In the genomic region with DNA sequence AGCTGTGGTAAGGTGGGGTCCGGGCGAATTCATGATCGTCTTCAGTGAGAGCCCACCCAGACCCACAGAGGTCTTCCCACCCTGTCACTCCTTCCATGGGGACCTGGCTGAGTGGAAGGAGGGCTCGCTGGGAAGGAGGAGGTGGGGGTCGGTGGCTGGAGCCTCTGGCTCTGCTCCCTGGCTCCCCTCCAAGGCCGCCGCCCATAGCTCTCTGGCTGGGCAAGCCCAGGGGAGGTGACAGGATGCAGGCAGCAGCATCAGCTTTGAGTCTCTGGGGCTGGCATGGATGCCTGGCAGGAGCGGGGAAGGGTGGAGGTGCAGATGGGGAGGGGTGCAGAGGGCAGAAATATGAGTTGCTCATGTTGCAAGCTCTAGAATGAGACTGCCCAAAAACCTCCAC, we compare ENCODE assay signal across 23 cellular contexts.
"Had no signal": no experiment of that assay in that cellular context is flagged by ENCODE, and none has a peak within 500 bp of the region (broad histone marks: within the 10 kb centered on the region; RNA-seq: fewer than 3 reads in every experiment).

No MANE protein-coding gene starts in this region.

- H3K36me3 ChIP-seq: gastrocnemius medialis, lower lobe of right lung, prostate gland, right atrium auricular region, suprapubic skin, transverse colon, upper lobe of right lung, uterus had no signal

- H3K9me3 ChIP-seq: gastrocnemius medialis, lower lobe of right lung, prostate gland, right atrium auricular region, suprapubic skin, transverse colon, upper lobe of right lung, uterus had no signal

- FAIRE-seq: keratinocyte had no signal

- H3K4me2 ChIP-seq: smooth muscle cell had no signal

- H3K27me3 ChIP-seq: uterus had no signal

- DNase-seq: effector CD8-positive, alpha-beta T cell; endodermal cell; foreskin fibroblast; gastrocnemius medialis; head of caudate nucleus; left ventricle myocardium superior; natural killer cell; stimulated activated CD4-positive, alpha-beta T cell treated with anti-CD3 and anti-CD28 coated beads, Interleukin-12 subunit alpha, Interleukin-12 subunit beta, amount 100 ng/mL, for 4 hours; stimulated activated CD4-positive, alpha-beta T cell treated with anti-CD3 and anti-CD28 coated beads, Interleukin-1b, Interleukin-23, amount 100 ng/mL, for 48 hours; stimulated activated CD4-positive, alpha-beta T cell treated with anti-CD3 and anti-CD28 coated beads, Interleukin-4, amount 100 ng/mL, for 1 hour; stimulated activated CD8-positive, alpha-beta memory T cell treated with anti-CD3 and anti-CD28 coated beads, Interleukin-4, amount 100 ng/mL, for 48 hours; stimulated activated naive CD4-positive, alpha-beta T cell; stimulated activated naive CD8-positive, alpha-beta T cell treated with anti-CD3 and anti-CD28 coated beads, Interleukin-15, amount 100 ng/mL, for 72 hours; transverse colon; upper lobe of right lung; uterus had no signal

- H3K4me1 ChIP-seq: lower lobe of right lung, prostate gland, transverse colon, upper lobe of right lung, uterus had no signal

- H3K4me3 ChIP-seq: gastrocnemius medialis, lower lobe of right lung, prostate gland, right atrium auricular region, smooth muscle cell, suprapubic skin, transverse colon, upper lobe of right lung, uterus had no signal

- H3K27ac ChIP-seq: epithelial cell of prostate, gastrocnemius medialis, lower lobe of right lung, prostate gland, right atrium auricular region, suprapubic skin, transverse colon, upper lobe of right lung, uterus had no signal
